Comparison of ENCODE assay signal across 8 cellular contexts in the genomic region with DNA sequence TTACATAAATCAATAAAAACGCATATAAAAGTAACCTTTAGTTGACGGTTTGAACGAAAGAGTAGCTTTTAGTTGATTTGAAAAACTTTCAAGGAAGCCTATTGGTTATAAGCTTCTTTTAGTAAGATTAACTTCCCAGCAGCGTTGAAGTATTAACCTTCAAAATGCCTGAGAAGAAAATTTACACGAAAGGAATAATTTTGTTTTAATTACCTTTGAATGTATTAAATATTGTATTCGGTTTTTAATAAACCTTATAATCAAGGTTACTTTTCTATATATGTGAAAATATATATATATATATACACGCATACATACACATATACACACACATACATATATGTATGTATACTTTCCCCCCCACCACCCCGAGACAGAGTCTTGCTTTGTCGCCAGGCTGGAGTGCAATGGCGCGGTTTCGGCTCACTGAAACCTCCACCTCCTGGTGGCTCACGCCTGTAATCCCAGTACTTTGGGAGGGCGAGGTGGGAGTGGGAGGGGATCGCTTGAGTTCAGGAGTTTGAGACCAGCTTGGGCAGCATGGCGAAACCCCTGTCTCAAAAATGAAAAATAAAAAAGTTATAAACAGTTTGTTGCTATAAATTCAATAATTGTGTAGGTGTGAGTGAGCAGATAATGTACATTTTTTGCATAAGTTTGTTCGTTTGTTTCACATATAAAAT. TPM values are rescaled to one million over a fixed set of nuclear protein-coding genes. Genes with fewer than 3 reads are reported as not detected.
DNase-seq lines count a peak whose midpoint lies in the region; ATAC-seq and TF ChIP-seq lines count a peak whose summit lies in the region.

No MANE protein-coding gene starts in this region.

- WGBS in lower leg skin, 2 donors: 4 to 6% methylated on average over 17 of the region's 17 CpGs

- peak overlapping the region; percentile 89 to 92 for H3K27ac ChIP-seq in coronary artery

- in situ Hi-C loops in GM13976 (cut with MboI; ENCODE audit: low sequenced_read_pairs, unreplicated experiment): no loop called here

- TF ChIP-seq POLR2A in lower leg skin (IDR thresholded peaks at IDR 0.05): no peak

- ATAC-seq in HG03103 (IDR thresholded peaks at IDR 0.05; ENCODE audit: low read depth, unreplicated experiment): peak; percentile 32

- H3K4me3 ChIP-seq in coronary artery (peak overlapping the region; percentile 93), lower leg skin (ENCODE audit: low read depth, poor library complexity, severe bottlenecking) (peak overlapping the region; percentile 62)

- peak; percentile 15 for TF ChIP-seq CTCF in GM13976 (IDR thresholded peaks at IDR 0.05; ENCODE audit: borderline replicate concordance, control extremely low read depth, extremely low read depth, insufficient read depth, missing control alignments)
- TF ChIP-seq CTCF in coronary artery (IDR thresholded peaks at IDR 0.05): peak; percentile 11
- peak in 1 of 3 donors; percentile 22 for TF ChIP-seq CTCF in lower leg skin (IDR thresholded peaks at IDR 0.05)

- intact Hi-C loops in lower leg skin (cut with DNase I; ENCODE audit: low total_unique reads): loop anchor here (10.0 kb wide), 1 partner anchor 57 kb away; the partner anchor contains the start of gene EZH2

- no peak for DNase-seq in GM13976 (ENCODE audit: low spot score)
- peak; percentile 91 for DNase-seq in NCI-H2227 (lab: John Stamatoyannopoulos, UW; ENCODE audit: unreplicated experiment)
- DNase-seq in activated CD4-positive, CD25-positive, alpha-beta regulatory T cell treated with anti-CD3 and anti-CD28 coated beads, Interleukin-2, amount 50 U/mL, for 16 hours (ENCODE audit: low read depth, low spot score): peak; percentile 35
- DNase-seq in coronary artery (ENCODE audit: low spot score): no peak
- peak; percentile 50 to 91 for DNase-seq in lower leg skin (ENCODE audit: low spot score in 2 of 2)
- DNase-seq in stimulated activated CD4-positive, alpha-beta T cell treated with anti-CD3 and anti-CD28 coated beads, Interleukin-4, amount 100 ng/mL, for 4 hours: peak; percentile 47 to 63
- no peak for DNase-seq in GM19240 (ENCODE audit: insufficient read length, low spot score)

RNA-seq across cellular contexts. Expression of gene EZH2, which starts 57.6 kb away (rescaled TPM):
- 10 to 100 TPM in 3 of 4 donors, 1 to 10 TPM in 1; 9.5 to 16.3 (median 11.3) TPM for total RNA-seq in lower leg skin

Comparison
In these comparisons a context has a peak if more than half of its experiments do, and no peak if none do; other contexts are left out.
1. DNase-seq: peak in NCI-H2227 (single experiment), activated CD4-positive, CD25-positive, alpha-beta regulatory T cell treated with anti-CD3 and anti-CD28 coated beads, Interleukin-2, amount 50 U/mL, for 16 hours (single experiment), lower leg skin (2 of 2) and stimulated activated CD4-positive, alpha-beta T cell treated with anti-CD3 and anti-CD28 coated beads, Interleukin-4, amount 100 ng/mL, for 4 hours (2 of 2); none in GM13976 (single experiment), coronary artery (single experiment) and GM19240 (single experiment).